In genomic region chr15:51736646-51737537, GRCh38 we compare ENCODE assay signal across 1 cellular context.
TF ChIP-seq lines count a peak whose summit lies in the region.

No MANE protein-coding gene starts in this region.

TF ChIP-seq in K562, 482 proteins besides CTCF, POLR2A, EP300 and RAD21 (continued from another document):
- TF ChIP-seq ZBTB40 (IDR thresholded peaks at IDR 0.05) (0 out of 2 replicates have a peak, but pooled peaks have one; percentile 23), ZBTB40 (CRISPR knock-in tag; IDR thresholded peaks at IDR 0.05) (no peak), MYNN (IDR thresholded peaks at IDR 0.05) (no peak), MYNN (CRISPR knock-in tag; IDR thresholded peaks at IDR 0.05) (no peak), ZNF212 (CRISPR knock-in tag; IDR thresholded peaks at IDR 0.05) (no peak), ZBTB7A (IDR thresholded peaks at IDR 0.05; ENCODE audit: borderline replicate concordance, control insufficient read depth, low read depth, low read length) (peak; percentile 51; the same call in 1 of the 2 replicates), L3MBTL2 (IDR thresholded peaks at IDR 0.05) (peak; percentile 95), HDAC6 (IDR thresholded peaks at IDR 0.05; ENCODE audit: low read depth, low read length) (no peak), YBX1 (IDR thresholded peaks at IDR 0.05) (no peak), TAF1 (IDR thresholded peaks at IDR 0.05; ENCODE audit: control insufficient read depth, extremely low read depth, insufficient read depth, low read length, severe bottlenecking) (no peak), ZNF324 (CRISPR knock-in tag; IDR thresholded peaks at IDR 0.05) (no peak), FOXJ2 (tag; IDR thresholded peaks at IDR 0.05) (no peak), MECOM (CRISPR knock-in tag; IDR thresholded peaks at IDR 0.05) (no peak), ZNF395 (CRISPR knock-in tag; IDR thresholded peaks at IDR 0.05) (no peak), ZNF75A (CRISPR knock-in tag; IDR thresholded peaks at IDR 0.05) (no peak), FOXM1 (IDR thresholded peaks at IDR 0.05; ENCODE audit: low read depth) (no peak), FOXM1 (CRISPR knock-in tag; IDR thresholded peaks at IDR 0.05; ENCODE audit: low read depth) (no peak), ZBTB43 (CRISPR knock-in tag; IDR thresholded peaks at IDR 0.05) (no peak), MYC (IDR thresholded peaks at IDR 0.05; ENCODE audit: low read depth, low read length) (0 out of 2 replicates have a peak, but pooled peaks have one; percentile 31), MYC (CRISPR knock-in tag; IDR thresholded peaks at IDR 0.05; ENCODE audit: borderline replicate concordance, low read depth) (no peak), NONO (IDR thresholded peaks at IDR 0.05; ENCODE audit: low read depth in 2 of 2, low read length in 1 of 2) (no peak; a peak in 1 of 4 replicates), RBBP5 (IDR thresholded peaks at IDR 0.05; ENCODE audit: borderline replicate concordance, insufficient read depth, low read length, poor library complexity, severe bottlenecking) (peak; percentile 83), PML (IDR thresholded peaks at IDR 0.05; ENCODE audit: low read length) (no peak), ZNF518B (CRISPR knock-in tag; IDR thresholded peaks at IDR 0.05) (no peak), ZHX1 (conservative IDR thresholded peaks at IDR 0.05; ENCODE audit: low read length) (no peak), MTA3 (IDR thresholded peaks at IDR 0.05; ENCODE audit: borderline replicate concordance) (no peak), RBFOX2 (IDR thresholded peaks at IDR 0.05; ENCODE audit: low read depth, low read length) (no peak; the same call in 1 of the 2 replicates), SAFB2 (IDR thresholded peaks at IDR 0.05; ENCODE audit: borderline replicate concordance, low read depth, low read length, severe bottlenecking) (no peak), ZNF766 (CRISPR knock-in tag; conservative IDR thresholded peaks at IDR 0.05) (0 out of 2 replicates have a peak, but pooled peaks have one; percentile 29), HNRNPK (IDR thresholded peaks at IDR 0.05; ENCODE audit: low read depth, low read length, poor library complexity, severe bottlenecking) (peak; percentile 56), NBN (IDR thresholded peaks at IDR 0.05; ENCODE audit: low read depth) (no peak)
